9 cellular contexts compared by ENCODE assay signal in genomic region chr17:75875182-75875939, GRCh38. TPM values are rescaled to one million over a fixed set of nuclear protein-coding genes. Genes with fewer than 3 reads are reported as not detected.
DNase-seq lines count a peak whose midpoint lies in the region; ATAC-seq and TF ChIP-seq lines count a peak whose summit lies in the region.
"Had no signal": no experiment of that assay in that cellular context is flagged by ENCODE, and none has a peak within 500 bp of the region (broad histone marks: within the 10 kb centered on the region; RNA-seq: fewer than 3 reads in every experiment).

No MANE protein-coding gene starts in this region.

- no peak for DNase-seq in activated CD4-positive, alpha-beta T cell treated with anti-CD3 and anti-CD28 coated beads, Interleukin-2, amount 10 ng/mL, durations not matched to agents 24 days and 14 days
- DNase-seq in activated CD4-positive, alpha-beta T cell treated with anti-CD3 and anti-CD28 coated beads, Interleukin-2, amount 50 U/mL, for 48 hours = no peak
- DNase-seq in thyroid gland (peak; percentile 45 to 76), NCI-H526 treated with DMSO at 0.1 percent for 48 hours (lab: John Stamatoyannopoulos, UW) (no peak)

- H3K4me3 ChIP-seq in liver (ENCODE audit: low read depth in 1 of 3, low read length in 3 of 3) = no peak overlapping the region
- peak overlapping the region in 1 of 3 donors; percentile 54 for H3K4me3 ChIP-seq in thyroid gland (replicated peaks in 1 of 3)

- H3K27me3 ChIP-seq in liver (ENCODE audit: control insufficient read depth in 4 of 4, insufficient read depth in 4 of 4, low read length in 3 of 4) (no peaks in the 10 kb centered on the region), thyroid gland (no peaks in the 10 kb centered on the region)

- H3K4me3 Mint-ChIP-seq in activated CD4-positive, alpha-beta T cell treated with anti-CD3 and anti-CD28 coated beads, Interleukin-2, amount 10 ng/mL, durations not matched to agents 24 days and 14 days = peak overlapping the region; percentile 90
- peak overlapping the region; percentile 93 for H3K4me3 Mint-ChIP-seq in activated T-helper 17 cell treated with anti-CD3 and anti-CD28 coated beads, Interleukin-2, amount 50 U/mL, for 72 hours

- TF ChIP-seq CTCF in liver (IDR thresholded peaks at IDR 0.05; ENCODE audit: low read depth, low read length, missing input control) = no peak
- no peak for TF ChIP-seq CTCF in thyroid gland (IDR thresholded peaks at IDR 0.05)

- no peak for ATAC-seq in activated T-helper 17 cell treated with anti-CD3 and anti-CD28 coated beads, Interleukin-2, amount 50 U/mL, for 72 hours (replicated peaks)
- no peak for ATAC-seq in esophagus mucosa
- no peak for ATAC-seq in HG03196 (IDR thresholded peaks at IDR 0.05; ENCODE audit: unreplicated experiment)

- no peaks in the 10 kb centered on the region for H3K9me3 ChIP-seq in liver (ENCODE audit: control insufficient read depth in 4 of 4, low read length in 3 of 4)
- no peaks in the 10 kb centered on the region for H3K9me3 ChIP-seq in thyroid gland
- H3K9me3 ChIP-seq: neutrophil had no signal

- H3K36me3 Mint-ChIP-seq in activated CD4-positive, alpha-beta T cell treated with anti-CD3 and anti-CD28 coated beads, Interleukin-2, amount 10 ng/mL, durations not matched to agents 24 days and 14 days (ENCODE audit: low read depth) = no peaks in the 10 kb centered on the region
- H3K36me3 Mint-ChIP-seq in activated T-helper 17 cell treated with anti-CD3 and anti-CD28 coated beads, Interleukin-2, amount 50 U/mL, for 72 hours (ENCODE audit: low read depth) = no peaks in the 10 kb centered on the region

- WGBS in liver = 80% methylated on average over 18 of the region's 18 CpGs
- 62 to 68% methylated on average over 8 to 9 of the region's 18 CpGs for WGBS in thyroid gland, 2 donors

- intact Hi-C loops in activated CD4-positive, alpha-beta T cell treated with anti-CD3 and anti-CD28 coated beads, Interleukin-2, amount 10 ng/mL, durations not matched to agents 24 days and 14 days (cut with micrococcal nuclease) = no loop called here
- intact Hi-C loops in thyroid gland (cut with DNase I) = no loop called here

- H3K9ac ChIP-seq in liver (ENCODE audit: low read depth in 1 of 2, low read length in 2 of 2) = no peak overlapping the region

- H3K36me3 ChIP-seq in liver (ENCODE audit: control insufficient read depth in 4 of 4, insufficient read depth in 3 of 4, low read depth in 1 of 4, low read length in 3 of 4) (peaks cover 0 to 7% (median 3%) of the 10 kb centered on the region in 4 donors), thyroid gland (peaks cover 0 to 6% of the 10 kb centered on the region in 2 donors)
- H3K36me3 ChIP-seq: neutrophil had no signal

- H3K27ac ChIP-seq in liver (ENCODE audit: low read depth in 1 of 2, low read length in 2 of 2) = peak overlapping the region; percentile 80 to 95
- peak overlapping the region; percentile 91 to 93 (median 91) for H3K27ac ChIP-seq in thyroid gland
- H3K27ac ChIP-seq: neutrophil had no signal

- no peaks in the 10 kb centered on the region for H3K9me3 Mint-ChIP-seq in activated CD4-positive, alpha-beta T cell treated with anti-CD3 and anti-CD28 coated beads, Interleukin-2, amount 10 ng/mL, durations not matched to agents 24 days and 14 days
- H3K9me3 Mint-ChIP-seq in activated T-helper 17 cell treated with anti-CD3 and anti-CD28 coated beads, Interleukin-2, amount 50 U/mL, for 72 hours = no peaks in the 10 kb centered on the region

- TF ChIP-seq RAD21 in liver (IDR thresholded peaks at IDR 0.05) = no peak

- peak overlapping the region; percentile 96 for H3K27ac Mint-ChIP-seq in activated CD4-positive, alpha-beta T cell treated with anti-CD3 and anti-CD28 coated beads, Interleukin-2, amount 10 ng/mL, durations not matched to agents 24 days and 14 days
- H3K27ac Mint-ChIP-seq in activated T-helper 17 cell treated with anti-CD3 and anti-CD28 coated beads, Interleukin-2, amount 50 U/mL, for 72 hours = peak overlapping the region; percentile 88

- H3K27me3 Mint-ChIP-seq in activated CD4-positive, alpha-beta T cell treated with anti-CD3 and anti-CD28 coated beads, Interleukin-2, amount 10 ng/mL, durations not matched to agents 24 days and 14 days = peaks cover 4% of the 10 kb centered on the region
- H3K27me3 Mint-ChIP-seq in activated T-helper 17 cell treated with anti-CD3 and anti-CD28 coated beads, Interleukin-2, amount 50 U/mL, for 72 hours = no peaks in the 10 kb centered on the region

- H3K4me1 ChIP-seq in liver (ENCODE audit: control insufficient read depth in 4 of 4, insufficient read depth in 4 of 4, low read length in 3 of 4) = peaks cover 12 to 39% (median 23%) of the 10 kb centered on the region in 4 donors
- H3K4me1 ChIP-seq in thyroid gland = peaks cover 41 to 58% of the 10 kb centered on the region in 2 donors

- no peak for TF ChIP-seq POLR2A in thyroid gland (IDR thresholded peaks at IDR 0.05)

- H3K4me1 Mint-ChIP-seq in activated CD4-positive, alpha-beta T cell treated with anti-CD3 and anti-CD28 coated beads, Interleukin-2, amount 10 ng/mL, durations not matched to agents 24 days and 14 days = peaks cover 35% of the 10 kb centered on the region
- H3K4me1 Mint-ChIP-seq in activated T-helper 17 cell treated with anti-CD3 and anti-CD28 coated beads, Interleukin-2, amount 50 U/mL, for 72 hours = no peaks in the 10 kb centered on the region

TF ChIP-seq in liver, 16 proteins besides CTCF, POLR2A, EP300 and RAD21 (continues in another document):
- TF ChIP-seq REST (IDR thresholded peaks at IDR 0.05) = no peak
- no peak for TF ChIP-seq JUND (IDR thresholded peaks at IDR 0.05)

RNA-seq across cellular contexts. Expression of gene TRIM47, which starts 3.0 kb away (rescaled TPM):
- total RNA-seq in activated CD4-positive, alpha-beta T cell treated with anti-CD3 and anti-CD28 coated beads, Interleukin-2, amount 10 ng/mL, durations not matched to agents 24 days and 14 days = 25.2 and 33.2 TPM in 2 replicates
- total RNA-seq in activated T-helper 17 cell treated with anti-CD3 and anti-CD28 coated beads, Interleukin-2, amount 50 U/mL, for 72 hours = 10 to 100 TPM; 11.0 to 32.4 TPM
- 10 to 100 TPM in 1 of 2 donors, 1 to 10 TPM in 1; 6.9 to 15.4 TPM for total RNA-seq in liver
- 10 to 100 TPM; 12.2 to 18.5 TPM for polyA plus RNA-seq in liver
- 10 to 100 TPM; 14.7 to 27.8 (median 19.7) TPM for total RNA-seq in thyroid gland
- total RNA-seq in esophagus mucosa = 23.4 TPM

RNA-seq across cellular contexts. Expression of gene WBP2, which starts 20.2 kb away (rescaled TPM):
- total RNA-seq in activated CD4-positive, alpha-beta T cell treated with anti-CD3 and anti-CD28 coated beads, Interleukin-2, amount 10 ng/mL, durations not matched to agents 24 days and 14 days = 68.9 and 70.0 TPM in 2 replicates
- 100 to 1,000 TPM in 1 of 2 donors, 10 to 100 TPM in 1; 67.4 to 127 TPM for total RNA-seq in activated T-helper 17 cell treated with anti-CD3 and anti-CD28 coated beads, Interleukin-2, amount 50 U/mL, for 72 hours
- total RNA-seq in liver (10 to 100 TPM; 29.0 to 32.5 TPM), thyroid gland (10 to 100 TPM; 41.8 to 64.5 (median 53.5) TPM), esophagus mucosa (57.5 TPM)
- 10 to 100 TPM; 70.7 to 99.4 TPM for polyA plus RNA-seq in liver

RNA-seq across cellular contexts. Expression of gene TRIM65, which starts 21.4 kb away (rescaled TPM):
- total RNA-seq in activated CD4-positive, alpha-beta T cell treated with anti-CD3 and anti-CD28 coated beads, Interleukin-2, amount 10 ng/mL, durations not matched to agents 24 days and 14 days = 47.6 and 48.1 TPM in 2 replicates
- total RNA-seq in activated T-helper 17 cell treated with anti-CD3 and anti-CD28 coated beads, Interleukin-2, amount 50 U/mL, for 72 hours = 10 to 100 TPM; 20.3 to 33.9 TPM
- total RNA-seq in liver (1 to 10 TPM; 7.7 to 8.6 TPM), thyroid gland (10 to 100 TPM; 23.0 to 39.4 (median 31.8) TPM), esophagus mucosa (10.6 TPM)
- 1 to 10 TPM; 1.5 to 5.3 TPM for polyA plus RNA-seq in liver

RNA-seq across cellular contexts. Expression of gene MRPL38, which starts 29.3 kb away (rescaled TPM):
- 151 and 157 TPM in 2 replicates for total RNA-seq in activated CD4-positive, alpha-beta T cell treated with anti-CD3 and anti-CD28 coated beads, Interleukin-2, amount 10 ng/mL, durations not matched to agents 24 days and 14 days
- 100 to 1,000 TPM in 1 of 2 donors, 10 to 100 TPM in 1; 74.2 to 113 TPM for total RNA-seq in activated T-helper 17 cell treated with anti-CD3 and anti-CD28 coated beads, Interleukin-2, amount 50 U/mL, for 72 hours
- total RNA-seq in liver (10 to 100 TPM; 23.0 to 43.9 TPM), thyroid gland (10 to 100 TPM; 34.8 to 60.6 (median 50.3) TPM), esophagus mucosa (81.8 TPM)
- 10 to 100 TPM; 57.1 to 63.9 TPM for polyA plus RNA-seq in liver

RNA-seq across cellular contexts. Expression of gene UNC13D, which starts 31.2 kb away (rescaled TPM):
- total RNA-seq in activated CD4-positive, alpha-beta T cell treated with anti-CD3 and anti-CD28 coated beads, Interleukin-2, amount 10 ng/mL, durations not matched to agents 24 days and 14 days = 158 and 161 TPM in 2 replicates
- total RNA-seq in activated T-helper 17 cell treated with anti-CD3 and anti-CD28 coated beads, Interleukin-2, amount 50 U/mL, for 72 hours = 100 to 1,000 TPM; 153 to 160 TPM
- total RNA-seq in liver (10 to 100 TPM; 10.3 to 22.9 TPM), thyroid gland (1 to 10 TPM; 4.0 to 8.1 (median 5.2) TPM), esophagus mucosa (26.0 TPM)
- 1 to 10 TPM; 2.1 to 4.9 TPM for polyA plus RNA-seq in liver

Comparison
In these comparisons a context has a peak if more than half of its experiments do, and no peak if none do; other contexts are left out.
1. DNase-seq: peak in thyroid gland (2 of 2); none in activated CD4-positive, alpha-beta T cell treated with anti-CD3 and anti-CD28 coated beads, Interleukin-2, amount 10 ng/mL, durations not matched to agents 24 days and 14 days (single experiment), activated CD4-positive, alpha-beta T cell treated with anti-CD3 and anti-CD28 coated beads, Interleukin-2, amount 50 U/mL, for 48 hours (0 of 2) and NCI-H526 treated with DMSO at 0.1 percent for 48 hours (single experiment).